ENCODE assay signal across 8 cellular contexts in the genomic region with DNA sequence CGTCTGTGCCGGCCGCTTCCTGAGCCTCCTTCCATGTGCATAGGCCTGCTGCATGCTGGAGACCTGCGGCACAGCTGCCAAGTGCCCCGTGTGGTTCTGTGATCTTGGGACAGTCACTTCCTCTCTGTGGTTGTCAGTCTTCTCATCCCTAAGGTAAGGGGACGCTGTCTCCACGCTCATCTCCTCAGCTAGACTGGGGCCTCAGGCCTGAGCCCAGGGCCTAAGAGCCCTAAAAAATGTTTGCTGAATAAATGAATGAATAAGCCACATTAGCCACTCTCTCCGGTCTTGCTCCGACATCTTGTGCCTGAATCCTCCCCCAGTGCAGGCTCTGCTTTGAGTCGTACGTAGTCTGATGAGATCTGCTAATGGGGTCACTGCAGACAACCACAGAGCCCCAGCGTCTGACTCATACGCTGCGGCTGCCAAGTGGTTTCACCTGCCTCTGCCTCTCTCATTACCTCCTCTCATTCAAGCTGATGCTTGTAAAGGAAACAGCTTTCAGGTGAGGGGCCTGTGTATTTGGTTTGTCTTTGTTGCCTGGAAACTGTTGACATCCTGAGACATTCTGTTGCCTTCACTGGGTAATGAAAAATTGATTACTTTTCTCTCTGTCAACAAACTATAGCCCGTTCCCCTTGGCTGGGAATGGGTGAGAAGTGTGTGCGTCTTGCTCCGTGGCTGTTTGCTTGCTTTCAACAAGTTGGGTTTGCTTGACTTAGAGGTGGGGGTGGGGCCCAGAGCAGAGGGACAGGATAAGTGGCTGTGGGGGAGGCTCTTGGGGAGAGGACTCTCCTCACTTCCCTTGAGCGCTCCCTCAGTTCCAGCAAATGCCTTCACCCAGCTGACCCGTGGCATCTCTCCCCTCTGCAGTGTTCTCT. TPM values are rescaled to one million over a fixed set of nuclear protein-coding genes. Genes with fewer than 3 reads are reported as not detected.
A peak's percentile ranks its signal among the peaks of the same experiment; 100 is the strongest.
DNase-seq lines count a peak whose midpoint lies in the region; ATAC-seq and TF ChIP-seq lines count a peak whose summit lies in the region.

No MANE protein-coding gene starts in this region.

- WGBS in esophagus squamous epithelium, 2 donors, result 37 to 39% methylated on average over 16 to 19 of the region's 19 CpGs

- H3K9me3 ChIP-seq in esophagus squamous epithelium, result no peaks in the 10 kb centered on the region

- no peak overlapping the region for H3K4me3 ChIP-seq in esophagus squamous epithelium

- intact Hi-C loops in esophagus squamous epithelium (cut with DNase I), result no loop called here

- TF ChIP-seq CTCF in esophagus squamous epithelium (IDR thresholded peaks at IDR 0.05), result no peak

- peaks cover 17 to 62% (median 32%) of the 10 kb centered on the region in 3 donors for H3K4me1 ChIP-seq in esophagus squamous epithelium

- DNase-seq in NCI-H748 (lab: John Stamatoyannopoulos, UW; ENCODE audit: unreplicated experiment), result peak; percentile 95
- DNase-seq in activated CD8-positive, alpha-beta memory T cell treated with anti-CD3 and anti-CD28 coated beads, Interleukin-2, amount 50 U/mL, for 48 hours, result peak; percentile 85
- DNase-seq in esophagus squamous epithelium (lab: John Stamatoyannopoulos, UW), result no peak
- peak; percentile 71 to 73 for DNase-seq in stimulated activated CD4-positive, alpha-beta T cell treated with anti-CD3 and anti-CD28 coated beads, Interleukin-15, amount 100 ng/mL, for 48 hours (ENCODE audit: low read depth in 2 of 2)
- no peak for DNase-seq in NCI-H1694 (lab: John Stamatoyannopoulos, UW)

- no peaks in the 10 kb centered on the region for H3K36me3 ChIP-seq in esophagus squamous epithelium

- no peak for TF ChIP-seq POLR2A in esophagus squamous epithelium (IDR thresholded peaks at IDR 0.05)

- peak; percentile 63 for ATAC-seq in HG02798 (IDR thresholded peaks at IDR 0.05; ENCODE audit: poor library complexity, unreplicated experiment)
- no peak for ATAC-seq in HG03039 (IDR thresholded peaks at IDR 0.05; ENCODE audit: unreplicated experiment)
- no peak for ATAC-seq in HG03469 (IDR thresholded peaks at IDR 0.05; ENCODE audit: unreplicated experiment)

- H3K27me3 ChIP-seq in esophagus squamous epithelium, result peaks cover 0 to 7% (median 0%) of the 10 kb centered on the region in 4 donors

- peak overlapping the region; percentile 44 to 73 (median 65) for H3K27ac ChIP-seq in esophagus squamous epithelium

RNA-seq across cellular contexts. Expression of gene RPLP1, which starts 15.9 kb away (rescaled TPM):
- total RNA-seq in esophagus squamous epithelium, result 1,000 to 10,000 TPM in 1 of 4 donors, 100 to 1,000 TPM in 3; 358 to 1,172 (median 586) TPM

RNA-seq across cellular contexts. Expression of gene KIF23, which starts 54.3 kb away (rescaled TPM):
- total RNA-seq in esophagus squamous epithelium, result 10 to 100 TPM; 13.5 to 33.2 (median 13.9) TPM

Comparison
In these comparisons a context has a peak if more than half of its experiments do, and no peak if none do; other contexts are left out.
1. DNase-seq: peak in NCI-H748 (single experiment), activated CD8-positive, alpha-beta memory T cell treated with anti-CD3 and anti-CD28 coated beads, Interleukin-2, amount 50 U/mL, for 48 hours (single experiment) and stimulated activated CD4-positive, alpha-beta T cell treated with anti-CD3 and anti-CD28 coated beads, Interleukin-15, amount 100 ng/mL, for 48 hours (2 of 2); none in esophagus squamous epithelium (single experiment) and NCI-H1694 (single experiment).